ENCODE assay signal across 13 cellular contexts in the genomic region with DNA sequence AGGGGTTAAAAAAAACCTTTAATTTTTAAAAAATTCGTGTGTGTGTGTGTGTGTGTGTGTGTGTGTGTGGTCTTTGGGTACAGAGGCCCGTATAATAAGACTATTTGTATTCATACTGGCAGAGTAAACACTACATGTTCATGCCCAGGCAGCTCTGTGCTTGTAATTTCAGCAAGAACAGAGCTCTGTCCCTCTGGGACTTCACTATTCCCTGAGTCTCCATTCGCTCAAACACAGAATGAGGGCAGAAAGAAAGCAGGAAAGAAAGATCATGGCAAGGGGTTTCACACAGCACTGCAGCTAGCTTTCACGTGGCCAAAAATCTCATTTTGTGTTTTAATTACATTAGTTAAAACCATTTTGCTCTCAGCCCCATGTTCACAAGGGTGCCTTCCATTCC.
DNase-seq lines count a peak whose midpoint lies in the region; TF ChIP-seq lines count a peak whose summit lies in the region.
"Had no signal": no experiment of that assay in that cellular context is flagged by ENCODE, and none has a peak within 500 bp of the region (broad histone marks: within the 10 kb centered on the region; RNA-seq: fewer than 3 reads in every experiment).

No MANE protein-coding gene starts in this region.

- H3K27me3 ChIP-seq in adipocyte (replicated peaks; ENCODE audit: control insufficient read depth, insufficient read depth, low read length) (no peaks in the 10 kb centered on the region), layer of hippocampus (ENCODE audit: control insufficient read depth, insufficient read depth, low read length) (no peaks in the 10 kb centered on the region), adrenal gland (no peaks in the 10 kb centered on the region), ascending aorta (no peaks in the 10 kb centered on the region)
- H3K27me3 ChIP-seq in effector memory CD4-positive, alpha-beta T cell (replicated peaks; ENCODE audit: control insufficient read depth, insufficient read depth, low read length, poor library complexity, severe bottlenecking), result no peaks in the 10 kb centered on the region
- H3K27me3 ChIP-seq: SJCRH30 had no signal

- H3K9me3 ChIP-seq in adipocyte (ENCODE audit: control insufficient read depth, low read length), result no peaks in the 10 kb centered on the region
- H3K9me3 ChIP-seq in effector memory CD4-positive, alpha-beta T cell (ENCODE audit: control insufficient read depth, low read length), result no peaks in the 10 kb centered on the region
- no peaks in the 10 kb centered on the region for H3K9me3 ChIP-seq in adrenal gland (replicated peaks in 1 of 3)
- no peaks in the 10 kb centered on the region for H3K9me3 ChIP-seq in ascending aorta
- H3K9me3 ChIP-seq: left ventricle myocardium inferior, SJCRH30 had no signal

- H3K36me3 ChIP-seq in adipocyte (ENCODE audit: control insufficient read depth, insufficient read depth, low read length, severe bottlenecking) (peaks cover 78% of the 10 kb centered on the region), adrenal gland (replicated peaks in 1 of 2) (peaks cover 0 to 15% of the 10 kb centered on the region in 2 donors), ascending aorta (peaks cover 4 to 23% of the 10 kb centered on the region in 2 donors)
- H3K36me3 ChIP-seq in effector memory CD4-positive, alpha-beta T cell (ENCODE audit: control insufficient read depth, insufficient read depth, low read length), result peaks cover 3% of the 10 kb centered on the region

- intact Hi-C loops in adrenal gland (cut with DNase I) (loop anchor here in 1 of 2 donors (10.0 kb wide), 1 partner anchor 552 kb away; no protein-coding TSS in a partner anchor), ascending aorta (cut with DNase I) (no loop called here)

- no peak overlapping the region for H3K9ac ChIP-seq in adipocyte (ENCODE audit: low read length)

- TF ChIP-seq CTCF in adrenal gland (IDR thresholded peaks at IDR 0.05), result no peak
- TF ChIP-seq CTCF in ascending aorta (IDR thresholded peaks at IDR 0.05), result no peak

- H3K4me3 ChIP-seq in adipocyte (ENCODE audit: low read length) (no peak overlapping the region), adrenal gland (no peak overlapping the region), ascending aorta (no peak overlapping the region)
- no peak overlapping the region for H3K4me3 ChIP-seq in effector memory CD4-positive, alpha-beta T cell (ENCODE audit: insufficient read depth, low read depth, low read length, poor library complexity, severe bottlenecking)
- H3K4me3 ChIP-seq: left ventricle myocardium inferior, SJCRH30 had no signal

- H3K4me1 ChIP-seq in adipocyte (ENCODE audit: control insufficient read depth, insufficient read depth, low read length), result peaks cover 24% of the 10 kb centered on the region
- no peaks in the 10 kb centered on the region for H3K4me1 ChIP-seq in effector memory CD4-positive, alpha-beta T cell (ENCODE audit: control insufficient read depth, insufficient read depth, low read length, poor library complexity, severe bottlenecking)
- H3K4me1 ChIP-seq in adrenal gland (replicated peaks in 1 of 2), result no peaks in the 10 kb centered on the region
- no peaks in the 10 kb centered on the region for H3K4me1 ChIP-seq in ascending aorta
- H3K4me1 ChIP-seq: left ventricle myocardium inferior had no signal

- no peak for TF ChIP-seq POLR2A in adrenal gland (IDR thresholded peaks at IDR 0.05)

- H3K27ac ChIP-seq in layer of hippocampus (ENCODE audit: low read depth, low read length) (peak overlapping the region; percentile 66), adrenal gland (no peak overlapping the region), ascending aorta (no peak overlapping the region)
- no peak overlapping the region for H3K27ac ChIP-seq in effector memory CD4-positive, alpha-beta T cell (ENCODE audit: insufficient read depth, low read length, poor library complexity, severe bottlenecking)
- H3K27ac ChIP-seq: left ventricle myocardium inferior, SJCRH30 had no signal

- DNase-seq in C1 segment of cervical spinal cord (lab: John Stamatoyannopoulos, UW) (peak in 8 of 14 donors; percentile 2 to 21 (median 10)), NCI-H146 (lab: John Stamatoyannopoulos, UW) (peak; percentile 64), adipocyte (ENCODE audit: low read depth) (peak; percentile 1), adrenal gland (no peak), ascending aorta (ENCODE audit: low spot score in 2 of 2) (no peak), cerebellar cortex (ENCODE audit: low spot score) (no peak)
- no peak for DNase-seq in effector memory CD4-positive, alpha-beta T cell
- DNase-seq: activated B cell treated with CpG ODN at 0.5 μM for 24 hours; activated naive CD8-positive, alpha-beta T cell treated with anti-CD3 and anti-CD28 coated beads, Interleukin-2, amount 10 ng/mL, durations not matched to agents 7 days and 5 days; effector memory CD8-positive, alpha-beta T cell; left ventricle myocardium inferior had no signal

- WGBS in adrenal gland, 4 donors, result 49 to 63% (median 58%) methylated on average over 4 of the region's 4 CpGs

Comparison
In these comparisons a context has a peak if more than half of its experiments do, and no peak if none do; other contexts are left out.
1. DNase-seq: peak in C1 segment of cervical spinal cord (8 of 14), NCI-H146 (single experiment) and adipocyte (single experiment); none in effector memory CD4-positive, alpha-beta T cell (0 of 3), adrenal gland (0 of 7), ascending aorta (0 of 2) and cerebellar cortex (single experiment).